8 cellular contexts compared by ENCODE assay signal in the genomic region with DNA sequence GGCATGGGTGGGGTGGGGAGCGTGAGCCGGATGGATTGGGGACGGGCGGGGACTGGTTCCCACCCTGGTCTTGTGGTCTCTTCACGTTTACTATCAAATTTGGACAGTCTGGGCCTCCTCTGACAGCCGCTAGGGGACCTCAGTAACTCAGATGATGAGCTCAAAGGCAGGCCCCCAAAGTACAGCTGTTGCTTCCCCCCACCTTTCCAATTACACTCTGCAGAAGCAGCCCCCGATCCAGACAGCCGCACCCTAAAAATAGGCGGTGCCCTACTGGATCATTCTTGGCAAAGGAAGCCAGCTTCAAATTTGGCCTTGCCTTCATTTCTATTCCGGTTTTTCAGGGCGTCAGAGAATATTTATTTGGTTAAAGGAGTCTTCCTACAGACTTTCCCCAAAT. TPM values are rescaled to one million over a fixed set of nuclear protein-coding genes. Genes with fewer than 3 reads are reported as not detected.
A peak's percentile ranks its signal among the peaks of the same experiment; 100 is the strongest.
DNase-seq lines count a peak whose midpoint lies in the region; ATAC-seq and TF ChIP-seq lines count a peak whose summit lies in the region.

No MANE protein-coding gene starts in this region.

- no peaks in the 10 kb centered on the region for H3K27me3 ChIP-seq in CD4-positive, alpha-beta T cell (ENCODE audit: control insufficient read depth, insufficient read depth, low read length)
- no peaks in the 10 kb centered on the region for H3K27me3 ChIP-seq in subcutaneous abdominal adipose tissue (ENCODE audit: control insufficient read depth in 5 of 5, insufficient read depth in 4 of 5, low read length in 5 of 5)

- peak overlapping the region in 4 of 5 donors; percentile 48 to 99 (median 84) for H3K4me3 ChIP-seq in subcutaneous abdominal adipose tissue (ENCODE audit: low read depth in 1 of 5, low read length in 5 of 5)

- no peak for ATAC-seq in CD4-positive, alpha-beta T cell (ENCODE audit: poor library complexity)

- no peaks in the 10 kb centered on the region for H3K9me3 ChIP-seq in CD4-positive, alpha-beta T cell (ENCODE audit: control insufficient read depth, low read length)
- H3K9me3 ChIP-seq in subcutaneous abdominal adipose tissue (ENCODE audit: control insufficient read depth in 5 of 5, low read length in 5 of 5), result no peaks in the 10 kb centered on the region

- peaks cover 28% of the 10 kb centered on the region for H3K4me1 Mint-ChIP-seq in CD4-positive, alpha-beta T cell (ENCODE audit: low read depth)

- peak; percentile 51 for TF ChIP-seq CTCF in CD4-positive, alpha-beta T cell (IDR thresholded peaks at IDR 0.05)

- POLR2A ChIA-PET in CD4-positive, alpha-beta T cell (lab: Charles Lee), result interaction anchor here (1.1 to 1.5 kb wide), 4 partner anchors 10 to 481 kb away, joined by 3 to 7 read pairs (median 5); no protein-coding TSS in a partner anchor

- peak overlapping the region; percentile 95 for H3K27ac Mint-ChIP-seq in CD4-positive, alpha-beta T cell

- H3K4me1 ChIP-seq in subcutaneous abdominal adipose tissue (ENCODE audit: control insufficient read depth in 5 of 5, insufficient read depth in 5 of 5, low read length in 5 of 5), result peaks cover 2 to 27% (median 20%) of the 10 kb centered on the region in 5 donors

- H3K36me3 Mint-ChIP-seq in CD4-positive, alpha-beta T cell (ENCODE audit: low read depth), result peaks cover 27% of the 10 kb centered on the region

- no peaks in the 10 kb centered on the region for H3K27me3 Mint-ChIP-seq in CD4-positive, alpha-beta T cell

- DNase-seq in CD4-positive, alpha-beta T cell, result peak in 9 of 10 experiments; percentile 8 to 44 (median 16)
- peak; percentile 53 for DNase-seq in Kasumi-1 (lab: John Stamatoyannopoulos, UW)
- peak; percentile 29 for DNase-seq in activated gamma-delta T cell treated with anti-CD3 and anti-CD28 coated beads, Interleukin-2, amount 50 U/mL, for 16 hours (ENCODE audit: low read depth)
- DNase-seq in iPS-NIHi7 (ENCODE audit: extremely low spot score), result peak; percentile 65
- no peak for DNase-seq in epidermal melanocyte (ENCODE audit: insufficient read length, low spot score)
- DNase-seq in NCI-H1436 (lab: John Stamatoyannopoulos, UW), result no peak
- no peak for DNase-seq in MV-4-11 (lab: John Stamatoyannopoulos, UW)

- intact Hi-C loops in CD4-positive, alpha-beta T cell (cut with DNase I, micrococcal nuclease), result loop anchor here (5.0 to 10.0 kb wide), 5 partner anchors 181 to 601 kb away; no protein-coding TSS in a partner anchor

- CTCF ChIA-PET in CD4-positive, alpha-beta T cell (lab: Charles Lee), result interaction anchor here (0.6 to 2.0 kb wide), 8 partner anchors 13 to 726 kb away, joined by 3 to 15 read pairs (median 3); no protein-coding TSS in a partner anchor

- H3K9me3 Mint-ChIP-seq in CD4-positive, alpha-beta T cell, result no peaks in the 10 kb centered on the region

- H3K4me3 Mint-ChIP-seq in CD4-positive, alpha-beta T cell, result peak overlapping the region; percentile 94

- H3K9ac ChIP-seq in subcutaneous abdominal adipose tissue (ENCODE audit: low read length in 5 of 5), result peak overlapping the region in 1 of 5 donors; percentile 84

- no peaks in the 10 kb centered on the region for H3K36me3 ChIP-seq in subcutaneous abdominal adipose tissue (ENCODE audit: control insufficient read depth in 5 of 5, insufficient read depth in 5 of 5, low read length in 5 of 5)

- H3K27ac ChIP-seq in CD4-positive, alpha-beta T cell (ENCODE audit: low read depth, low read length), result no peak overlapping the region
- peak overlapping the region; percentile 95 for H3K27ac ChIP-seq in subcutaneous abdominal adipose tissue (ENCODE audit: low read depth, low read length)

RNA-seq across cellular contexts. Expression of a gene that starts 1.9 kb away (rescaled TPM):
- 100 to 1,000 TPM in 1 of 2 experiments, 10 to 100 TPM in 1; 93.1 to 101 TPM for total RNA-seq in CD4-positive, alpha-beta T cell

Comparison
In these comparisons a context has a peak if more than half of its experiments do, and no peak if none do; other contexts are left out.
1. DNase-seq: peak in CD4-positive, alpha-beta T cell (9 of 10), Kasumi-1 (2 of 2), activated gamma-delta T cell treated with anti-CD3 and anti-CD28 coated beads, Interleukin-2, amount 50 U/mL, for 16 hours (single experiment) and iPS-NIHi7 (single experiment); none in epidermal melanocyte (single experiment), NCI-H1436 (single experiment) and MV-4-11 (single experiment).